ENCODE assay signal across 17 cellular contexts in the genomic region with DNA sequence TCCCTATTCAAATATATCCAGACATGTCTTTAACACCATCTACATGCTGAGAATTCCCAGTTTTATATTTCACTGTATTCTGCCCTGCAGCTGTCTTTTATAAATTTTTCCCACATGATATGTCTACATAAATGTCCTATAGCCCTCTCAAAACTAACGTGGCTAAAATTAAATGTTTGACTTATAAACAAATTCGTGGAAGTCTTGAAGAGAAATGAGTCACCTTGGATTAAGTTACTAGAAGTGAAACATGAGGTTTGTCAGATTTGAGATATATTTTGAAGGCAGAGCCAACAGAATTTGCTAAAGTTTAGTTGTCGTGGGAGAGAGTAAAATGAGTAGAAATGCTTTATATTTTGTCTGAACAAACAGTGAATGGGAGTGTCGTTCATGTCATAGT.
"Had no signal": no experiment of that assay in that cellular context is flagged by ENCODE, and none has a peak within 500 bp of the region (broad histone marks: within the 10 kb centered on the region; RNA-seq: fewer than 3 reads in every experiment).

No MANE protein-coding gene starts in this region.

- H3K27me3 Mint-ChIP-seq: naive thymus-derived CD4-positive, alpha-beta T cell had no signal

- H3K27me3 ChIP-seq: heart left ventricle, neutrophil, sigmoid colon, suprapubic skin, thyroid gland, upper lobe of right lung, vagina had no signal

- H3K9me3 ChIP-seq: neutrophil, sigmoid colon, suprapubic skin, thyroid gland, upper lobe of right lung, vagina had no signal

- H3K36me3 ChIP-seq: heart left ventricle, neutrophil, sigmoid colon, suprapubic skin, thyroid gland, upper lobe of right lung, vagina had no signal

- H3K4me1 ChIP-seq: heart left ventricle, sigmoid colon, suprapubic skin, thyroid gland, upper lobe of right lung, vagina had no signal

- ATAC-seq: heart left ventricle; naive thymus-derived CD4-positive, alpha-beta T cell; upper lobe of right lung had no signal

- H3K9me3 Mint-ChIP-seq: endodermal cell had no signal

- H3K4me3 Mint-ChIP-seq: endodermal cell; naive thymus-derived CD4-positive, alpha-beta T cell had no signal

- H3K4me3 ChIP-seq: coronary artery, heart left ventricle, sigmoid colon, skin epidermis, suprapubic skin, thyroid gland, upper lobe of right lung, vagina had no signal

- H3K27ac Mint-ChIP-seq: endodermal cell; naive thymus-derived CD4-positive, alpha-beta T cell had no signal

- H3K36me3 Mint-ChIP-seq: naive thymus-derived CD4-positive, alpha-beta T cell had no signal

- H3K4me1 Mint-ChIP-seq: naive thymus-derived CD4-positive, alpha-beta T cell had no signal

- H3K27ac ChIP-seq: coronary artery, heart left ventricle, neutrophil, sigmoid colon, skin epidermis, suprapubic skin, thyroid gland, upper lobe of right lung, vagina had no signal

- DNase-seq: effector CD4-positive, alpha-beta T cell; endodermal cell; erythroblast; heart left ventricle; hippocampal formation; kidney glomerular epithelial cell; naive thymus-derived CD4-positive, alpha-beta T cell; posterior cingulate gyrus; sigmoid colon; stimulated activated naive CD4-positive, alpha-beta T cell treated with Interleukin-2 at 50 U/mL for 16 hours; thyroid gland; upper lobe of right lung had no signal
